ENCODE assay signal across 1 cellular context in the genomic region with DNA sequence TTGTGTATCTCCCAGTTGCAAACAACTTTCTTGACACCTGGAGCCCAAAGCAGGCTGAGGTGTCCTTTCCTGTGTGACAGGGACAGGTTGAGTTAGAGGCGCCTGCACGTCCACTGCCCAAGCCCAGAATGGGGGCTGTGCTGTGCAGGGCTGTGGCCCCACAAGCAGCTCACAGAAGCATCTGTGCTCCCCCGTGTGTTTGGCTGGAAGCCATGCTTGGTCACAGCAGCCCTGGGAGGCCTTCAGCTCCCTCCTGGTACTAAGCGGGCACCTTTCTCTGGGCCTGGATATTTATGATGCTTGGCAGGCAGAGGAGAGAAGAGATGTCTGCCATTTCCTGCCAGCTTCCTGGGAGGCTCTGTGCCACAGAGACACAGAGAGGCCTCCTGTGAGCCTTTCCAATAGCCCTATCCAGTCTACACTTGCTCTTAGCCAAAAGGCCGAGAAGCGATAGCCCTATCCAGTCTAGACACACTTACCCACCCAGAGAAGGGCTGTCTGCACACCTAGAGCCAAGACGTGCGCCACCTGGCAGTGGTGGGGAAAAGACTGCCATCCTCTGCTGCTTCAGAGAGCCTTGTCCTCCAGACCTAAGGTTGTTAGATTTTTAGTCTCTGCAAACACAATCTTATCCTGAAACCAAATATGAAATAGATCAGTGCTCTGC.
TF ChIP-seq lines count a peak whose summit lies in the region.

No MANE protein-coding gene starts in this region.

TF ChIP-seq in HepG2, 621 proteins besides CTCF, POLR2A, EP300 and RAD21 (continued from another document):
- TF ChIP-seq, protein P1, sequence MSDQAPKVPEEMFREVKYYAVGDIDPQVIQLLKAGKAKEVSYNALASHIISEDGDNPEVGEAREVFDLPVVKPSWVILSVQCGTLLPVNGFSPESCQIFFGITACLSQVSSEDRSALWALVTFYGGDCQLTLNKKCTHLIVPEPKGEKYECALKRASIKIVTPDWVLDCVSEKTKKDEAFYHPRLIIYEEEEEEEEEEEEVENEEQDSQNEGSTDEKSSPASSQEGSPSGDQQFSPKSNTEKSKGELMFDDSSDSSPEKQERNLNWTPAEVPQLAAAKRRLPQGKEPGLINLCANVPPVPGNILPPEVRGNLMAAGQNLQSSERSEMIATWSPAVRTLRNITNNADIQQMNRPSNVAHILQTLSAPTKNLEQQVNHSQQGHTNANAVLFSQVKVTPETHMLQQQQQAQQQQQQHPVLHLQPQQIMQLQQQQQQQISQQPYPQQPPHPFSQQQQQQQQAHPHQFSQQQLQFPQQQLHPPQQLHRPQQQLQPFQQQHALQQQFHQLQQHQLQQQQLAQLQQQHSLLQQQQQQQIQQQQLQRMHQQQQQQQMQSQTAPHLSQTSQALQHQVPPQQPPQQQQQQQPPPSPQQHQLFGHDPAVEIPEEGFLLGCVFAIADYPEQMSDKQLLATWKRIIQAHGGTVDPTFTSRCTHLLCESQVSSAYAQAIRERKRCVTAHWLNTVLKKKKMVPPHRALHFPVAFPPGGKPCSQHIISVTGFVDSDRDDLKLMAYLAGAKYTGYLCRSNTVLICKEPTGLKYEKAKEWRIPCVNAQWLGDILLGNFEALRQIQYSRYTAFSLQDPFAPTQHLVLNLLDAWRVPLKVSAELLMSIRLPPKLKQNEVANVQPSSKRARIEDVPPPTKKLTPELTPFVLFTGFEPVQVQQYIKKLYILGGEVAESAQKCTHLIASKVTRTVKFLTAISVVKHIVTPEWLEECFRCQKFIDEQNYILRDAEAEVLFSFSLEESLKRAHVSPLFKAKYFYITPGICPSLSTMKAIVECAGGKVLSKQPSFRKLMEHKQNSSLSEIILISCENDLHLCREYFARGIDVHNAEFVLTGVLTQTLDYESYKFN (CRISPR knock-in tag; conservative IDR thresholded peaks at IDR 0.05): no peak
- TF ChIP-seq ZNF589 (CRISPR knock-in tag; conservative IDR thresholded peaks at IDR 0.05): no peak
TF ChIP-seq in HepG2: peak in this region for 1.
